In genomic region chr3:138347084-138347483, GRCh38 we compare ENCODE assay signal across 1 cellular context.
TF ChIP-seq lines count a peak whose summit lies in the region.

No MANE protein-coding gene starts in this region.

TF ChIP-seq in HCT116, 20 proteins besides CTCF, POLR2A, EP300 and RAD21 (continued from another document):
- TF ChIP-seq ZFX (IDR thresholded peaks at IDR 0.05) (no peak), POLR2AphosphoS5 (IDR thresholded peaks at IDR 0.05; ENCODE audit: low read depth, low read length) (no peak), ELF1 (IDR thresholded peaks at IDR 0.05; ENCODE audit: borderline replicate concordance, low read depth) (no peak)
